Comparison of ENCODE assay signal across 9 cellular contexts in the genomic region with DNA sequence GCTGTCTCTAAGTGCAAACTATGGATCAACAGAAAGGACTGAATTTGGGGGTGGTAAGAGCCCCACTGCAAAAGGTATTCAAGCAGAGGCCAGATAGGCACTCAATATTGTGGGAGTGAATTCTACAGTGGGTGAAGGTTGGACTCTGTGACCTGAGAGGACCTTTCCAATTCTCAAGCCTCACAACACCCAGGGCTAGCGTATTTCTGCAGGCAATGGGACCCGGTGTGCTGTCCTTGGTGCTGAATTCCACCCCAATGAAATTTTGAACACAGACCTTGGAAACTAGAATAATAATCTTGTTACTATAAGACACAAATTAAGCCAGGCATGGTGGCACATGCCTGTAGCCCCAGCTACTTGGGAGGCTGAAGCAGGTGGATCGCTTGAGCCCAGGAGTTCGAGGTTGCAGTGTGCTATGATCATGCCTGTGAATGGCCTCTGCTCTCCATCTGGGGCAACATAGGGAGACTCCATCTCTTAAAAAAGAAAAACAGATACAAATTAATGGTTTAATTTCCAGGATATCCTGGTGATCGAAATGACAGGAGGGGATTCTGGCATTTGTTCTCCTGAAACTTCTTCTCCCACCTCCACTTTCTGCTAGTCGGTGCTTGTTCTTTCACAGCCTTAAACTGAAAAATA.
DNase-seq lines count a peak whose midpoint lies in the region; ATAC-seq, FAIRE-seq and TF ChIP-seq lines count a peak whose summit lies in the region.
"Had no signal": no experiment of that assay in that cellular context is flagged by ENCODE, and none has a peak within 500 bp of the region (broad histone marks: within the 10 kb centered on the region; RNA-seq: fewer than 3 reads in every experiment).

No MANE protein-coding gene starts in this region.

- DNase-seq in NOMO-1 (lab: John Stamatoyannopoulos, UW; ENCODE audit: unreplicated experiment in 2 of 2): peak; percentile 12 to 35
- no peak for DNase-seq in NOMO-1 treated with dmso at 0.1 percent for 144 hours (lab: John Stamatoyannopoulos, UW; ENCODE audit: unreplicated experiment)
- peak; percentile 49 for DNase-seq in NAMALWA (ENCODE audit: low spot score)
- DNase-seq in dermis blood vessel endothelial cell: peak; percentile 54
- peak; percentile 33 for DNase-seq in progenitor cell of endocrine pancreas (ENCODE audit: low spot score, unreplicated experiment)
- DNase-seq in RCC 7860 (ENCODE audit: low spot score): no peak
- DNase-seq: NCI-H2227 treated with DMSO at 0.1 percent for 48 hours had no signal

- H3K36me3 Mint-ChIP-seq in progenitor cell of endocrine pancreas (ENCODE audit: insufficient read depth): no peaks in the 10 kb centered on the region

- ATAC-seq in GM21447 (IDR thresholded peaks at IDR 0.05; ENCODE audit: unreplicated experiment): no peak
- ATAC-seq in HG03460 (IDR thresholded peaks at IDR 0.05; ENCODE audit: unreplicated experiment): no peak

- H3K4me1 Mint-ChIP-seq in progenitor cell of endocrine pancreas (ENCODE audit: low read depth): no peaks in the 10 kb centered on the region

- no peaks in the 10 kb centered on the region for H3K9me3 Mint-ChIP-seq in progenitor cell of endocrine pancreas (ENCODE audit: low read depth)

- no peak for TF ChIP-seq CTCF in progenitor cell of endocrine pancreas (IDR thresholded peaks at IDR 0.05; ENCODE audit: unreplicated experiment)

- H3K4me3 Mint-ChIP-seq in progenitor cell of endocrine pancreas (ENCODE audit: low read depth): no peak overlapping the region

- H3K27me3 Mint-ChIP-seq in progenitor cell of endocrine pancreas: peaks cover 31% of the 10 kb centered on the region

- no peak overlapping the region for H3K27ac Mint-ChIP-seq in progenitor cell of endocrine pancreas

- no peak for FAIRE-seq in RCC 7860 (lab: Jason Lieb, UNC)

Comparison
In these comparisons a context has a peak if more than half of its experiments do, and no peak if none do; other contexts are left out.
1. DNase-seq: peak in NOMO-1 (2 of 2), NAMALWA (single experiment), dermis blood vessel endothelial cell (single experiment) and progenitor cell of endocrine pancreas (single experiment); none in NOMO-1 treated with dmso at 0.1 percent for 144 hours (single experiment) and RCC 7860 (single experiment).